In the genomic region with DNA sequence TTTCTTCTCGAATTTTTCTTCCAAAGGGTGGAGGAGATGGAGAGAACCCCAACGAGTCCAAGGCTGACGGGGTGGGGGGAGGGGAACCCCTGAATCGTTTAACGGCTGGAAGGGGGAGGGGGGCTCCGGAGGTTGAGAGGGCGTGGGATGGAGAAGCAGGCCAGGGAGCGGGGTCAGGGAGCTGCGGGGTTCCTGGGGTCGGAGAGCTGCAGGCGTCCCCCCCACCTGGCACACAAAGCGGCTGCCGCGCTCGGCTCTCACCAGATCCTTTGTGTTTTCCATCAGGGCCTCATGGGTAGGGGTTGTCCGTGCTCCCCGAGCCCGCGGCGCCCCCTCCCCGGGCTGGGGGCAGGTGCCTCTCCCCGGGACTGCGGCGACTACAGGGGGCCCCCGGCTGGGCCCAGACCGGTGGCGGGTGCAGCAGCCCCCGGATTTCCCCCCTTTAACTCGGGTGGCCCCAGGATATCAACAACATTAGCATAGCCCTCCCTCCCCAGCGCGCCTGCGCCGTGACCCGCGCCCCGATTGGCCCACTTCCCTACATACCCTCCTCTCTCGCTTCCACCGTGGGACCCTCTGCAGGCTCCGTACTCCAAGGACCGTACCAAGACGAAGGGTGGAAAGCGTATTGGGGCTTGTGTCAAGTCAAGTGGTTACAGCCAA, we compare ENCODE assay signal across 8 cellular contexts. TPM values are rescaled to one million over a fixed set of nuclear protein-coding genes. Genes with fewer than 3 reads are reported as not detected.
DNase-seq lines count a peak whose midpoint lies in the region; ATAC-seq, FAIRE-seq and TF ChIP-seq lines count a peak whose summit lies in the region.

Gene MBTD1 (minus strand): TSS at position 476 of the 663 bp plus-strand sequence. CDS start 34,888 bp downstream, outside the sequence.

- ATAC-seq in GM18867 (IDR thresholded peaks at IDR 0.05; ENCODE audit: unreplicated experiment) (peak; percentile 76), HG03103 (IDR thresholded peaks at IDR 0.05; ENCODE audit: low read depth, unreplicated experiment) (peak; percentile 75)

- WGBS in mammary epithelial cell (ENCODE audit: low coverage, missing lambda C conversion rate), result 0% methylated on average over 3 of the region's 42 CpGs

- DNase-seq in NCI-H2196 treated with DMSO at 0.1 percent for 48 hours (lab: John Stamatoyannopoulos, UW; ENCODE audit: unreplicated experiment) (peak; percentile 86), WERI-Rb-1 (peak; percentile 99), mammary epithelial cell (peak; percentile 92), iPS-NIHi11 (ENCODE audit: low spot score) (peak; percentile 98)

- H3K4me2 ChIP-seq in mammary epithelial cell (ENCODE audit: insufficient read depth, low read depth, low read length), result peak within 1 kb of the TSS; percentile 87

- H3K4me1 ChIP-seq in mammary epithelial cell (ENCODE audit: insufficient read depth, low read length), result peaks cover 37% of the 10 kb centered on the region

- CTCF ChIA-PET in mammary epithelial cell (lab: Charles Lee; ENCODE audit: low non-redundant PET), result no interaction called here

- in situ Hi-C loops in mammary epithelial cell (cut with MboI; ENCODE audit: low sequenced_read_pairs in 2 of 2), result no loop called here

- H3K4me3 ChIP-seq in WERI-Rb-1 (ENCODE audit: low read depth, low read length) (peak within 1 kb of the TSS; percentile 93), mammary epithelial cell (replicated peaks in 1 of 3; ENCODE audit: insufficient read depth in 1 of 3, low read depth in 2 of 3, low read length in 3 of 3) (peak within 1 kb of the TSS; percentile 71 to 91 (median 78)), skin epidermis (peak within 1 kb of the TSS; percentile 69 to 99 (median 91))

- H3K9me3 ChIP-seq in WERI-Rb-1 (ENCODE audit: severe bottlenecking) (no peaks in the 10 kb centered on the region), mammary epithelial cell (replicated peaks; ENCODE audit: insufficient read depth, low read length) (no peaks in the 10 kb centered on the region)

- intact Hi-C loops in mammary epithelial cell (cut with micrococcal nuclease), result loop anchor here (1.0 to 5.0 kb wide), 3 partner anchors 37 to 106 kb away; partner anchors contain the start of gene NME1

- H3K79me2 ChIP-seq in mammary epithelial cell (ENCODE audit: insufficient read depth, low read length), result peaks cover 95% of the 10 kb centered on the region

- H4K20me1 ChIP-seq in mammary epithelial cell (ENCODE audit: insufficient read depth, low read length), result no peaks in the 10 kb centered on the region

- BruUV-seq in mammary epithelial cell (replicated peaks; lab: Mats Ljungman, UMichigan), result no TSS peak

- peak; percentile 27 for FAIRE-seq in A204.1 (lab: Jason Lieb, UNC)

- TF ChIP-seq CTCF in WERI-Rb-1 (IDR thresholded peaks at IDR 0.05; ENCODE audit: low read depth, low read length), result no peak
- no peak for TF ChIP-seq CTCF in mammary epithelial cell (conservative IDR thresholded peaks at IDR 0.05 in 1 of 2, IDR thresholded peaks at IDR 0.05 in 1 of 2; ENCODE audit: extremely low read depth in 1 of 2, insufficient read depth in 1 of 2, low read depth in 1 of 2, low read length in 2 of 2)

- H3K27ac ChIP-seq in WERI-Rb-1 (peak within 1 kb of the TSS; percentile 98), mammary epithelial cell (ENCODE audit: insufficient read depth, low read depth, low read length) (peak within 1 kb of the TSS; percentile 91), skin epidermis (peak within 1 kb of the TSS; percentile 88 to 100 (median 97))

- peak within 1 kb of the TSS; percentile 94 for H3K9ac ChIP-seq in mammary epithelial cell (ENCODE audit: insufficient read depth, low read length)

- H3K27me3 ChIP-seq in WERI-Rb-1 (ENCODE audit: insufficient read depth, low read depth, severe bottlenecking), result no peaks in the 10 kb centered on the region
- no peaks in the 10 kb centered on the region for H3K27me3 ChIP-seq in mammary epithelial cell (ENCODE audit: insufficient read depth, low read length)

- H3K36me3 ChIP-seq in WERI-Rb-1 (peaks cover 71% of the 10 kb centered on the region), mammary epithelial cell (ENCODE audit: insufficient read depth, low read length) (peaks cover 5% of the 10 kb centered on the region)

- dilution Hi-C loops in mammary epithelial cell (cut with HindIII; ENCODE audit: low sequenced_read_pairs), result no loop called here

- peak within 1 kb of the TSS; percentile 88 for H2AFZ ChIP-seq in mammary epithelial cell (ENCODE audit: low read depth, low read length)

RNA-seq across cellular contexts. Expression of gene MBTD1, which starts in this region (rescaled TPM):
- total RNA-seq in mammary epithelial cell, result 10 to 100 TPM in 1 of 2 donors, 1 to 10 TPM in 1; 7.5 to 10.3 TPM
- polyA plus RNA-seq in mammary epithelial cell, result 2.2 TPM
- 10.5 TPM for polyA minus RNA-seq in mammary epithelial cell

Comparison
In these comparisons a context has a peak if more than half of its experiments do, and no peak if none do; other contexts are left out.
1. Peak in every context shown above with its lines: DNase-seq, ATAC-seq, H3K4me3 ChIP-seq and H3K27ac ChIP-seq.